In the genomic region with DNA sequence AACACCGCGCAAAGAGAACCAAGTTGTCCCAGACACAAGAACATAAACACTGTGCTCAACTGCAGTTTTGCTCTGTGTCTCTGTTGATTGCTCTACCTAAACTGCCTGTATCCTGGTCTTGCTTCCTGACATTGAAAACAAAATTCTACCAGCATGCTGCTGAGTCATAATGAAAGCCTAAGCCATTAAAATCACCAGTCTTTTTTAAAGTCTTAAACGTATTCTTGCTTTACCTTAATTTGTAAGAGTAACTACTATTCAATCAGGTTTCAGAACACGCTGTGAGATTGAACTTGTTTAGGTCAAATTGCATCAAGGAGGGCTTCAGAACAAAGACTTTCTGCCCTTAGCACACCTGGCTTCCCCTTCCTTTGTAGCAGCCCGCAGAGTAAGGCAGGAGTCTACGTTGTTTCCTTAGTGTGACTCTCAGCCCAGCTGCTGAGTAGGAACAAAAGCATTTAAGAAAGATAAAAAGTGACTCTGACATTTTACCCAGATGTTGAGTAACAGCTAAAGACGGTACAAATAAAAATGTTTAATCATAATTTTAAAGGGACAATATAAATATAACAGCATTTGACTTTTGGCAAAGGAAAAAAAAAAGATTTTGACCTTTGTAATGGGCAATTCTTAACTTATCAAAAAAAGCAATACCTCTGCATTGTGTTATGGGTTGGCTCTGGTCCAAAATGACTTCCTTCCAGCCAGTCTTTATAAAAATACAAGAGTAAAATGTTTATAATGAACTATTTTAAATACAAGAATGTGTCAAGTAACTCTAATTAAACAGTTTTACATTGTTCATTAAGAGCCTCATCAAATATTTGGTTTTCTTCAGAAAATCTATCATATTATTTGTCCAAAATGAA, we compare ENCODE assay signal across 9 cellular contexts.
DNase-seq lines count a peak whose midpoint lies in the region; ATAC-seq and TF ChIP-seq lines count a peak whose summit lies in the region.
"Had no signal": no experiment of that assay in that cellular context is flagged by ENCODE, and none has a peak within 500 bp of the region (broad histone marks: within the 10 kb centered on the region; RNA-seq: fewer than 3 reads in every experiment).

No MANE protein-coding gene starts in this region.

- peak overlapping the region; percentile 46; the same call in 1 of the 2 replicates for H3K9ac ChIP-seq in HUES48 (ENCODE audit: low read depth, low read length)
- H3K9ac ChIP-seq in endodermal cell (ENCODE audit: extremely low read depth, low read length, poor library complexity, severe bottlenecking), result no peak overlapping the region

- peak overlapping the region; percentile 61 for H3K27ac ChIP-seq in HUES48 (ENCODE audit: low read depth, low read length)
- no peak overlapping the region for H3K27ac ChIP-seq in endodermal cell (ENCODE audit: low read depth, low read length)
- H3K27ac ChIP-seq in A673 (ENCODE audit: low read depth, low read length, poor library complexity, severe bottlenecking), result no peak overlapping the region

- no peaks in the 10 kb centered on the region for H3K27me3 ChIP-seq in HUES48 (ENCODE audit: control insufficient read depth, insufficient read depth, low read length)
- no peaks in the 10 kb centered on the region for H3K27me3 ChIP-seq in endodermal cell (ENCODE audit: control insufficient read depth, insufficient read depth, low read length, poor library complexity, severe bottlenecking)
- H3K27me3 ChIP-seq in A673 (replicated peaks; ENCODE audit: insufficient read depth, low read depth, low read length, poor library complexity), result no peaks in the 10 kb centered on the region

- peaks cover 10% of the 10 kb centered on the region for H3K4me1 ChIP-seq in HUES48 (ENCODE audit: control insufficient read depth, insufficient read depth, low read length)
- H3K4me1 ChIP-seq in endodermal cell (ENCODE audit: control insufficient read depth, insufficient read depth, low read length), result peaks cover 8% of the 10 kb centered on the region
- H3K4me1 ChIP-seq in A673 (ENCODE audit: insufficient read depth, low read length, poor library complexity, severe bottlenecking), result peaks cover 13% of the 10 kb centered on the region

- H3K9me3 Mint-ChIP-seq in endodermal cell, result no peaks in the 10 kb centered on the region
- no peaks in the 10 kb centered on the region for H3K9me3 Mint-ChIP-seq in activated T-cell treated with anti-CD3 and anti-CD28 coated beads, Interleukin-2, amount 50 U/mL, for 4 hours

- intact Hi-C loops in A673 (cut with micrococcal nuclease; ENCODE audit: unreplicated experiment), result no loop called here

- CTCF ChIA-PET in A673 (lab: Charles Lee), result no interaction called here

- 72 to 75% methylated on average over 2 to 6 of the region's 7 CpGs for WGBS in endodermal cell (ENCODE audit: insufficient coverage in 1 of 2, insufficient read length in 1 of 2), 2 experiments

- H3K9me3 ChIP-seq in HUES48 (ENCODE audit: control insufficient read depth, insufficient read depth, low read length), result no peaks in the 10 kb centered on the region
- no peaks in the 10 kb centered on the region for H3K9me3 ChIP-seq in endodermal cell (ENCODE audit: control insufficient read depth, low read length)
- no peaks in the 10 kb centered on the region for H3K9me3 ChIP-seq in A673 (ENCODE audit: low read depth, low read length, poor library complexity, severe bottlenecking)

- peak; percentile 78 for DNase-seq in COR-L47 (lab: John Stamatoyannopoulos, UW)
- peak; percentile 58 for DNase-seq in endodermal cell
- DNase-seq in NCI-H1694 treated with DMSO at 0.1 percent for 48 hours (lab: John Stamatoyannopoulos, UW), result no peak
- DNase-seq in A673 (ENCODE audit: low spot score), result no peak
- DNase-seq in ACHN, result no peak
- no peak for DNase-seq in activated T-cell treated with anti-CD3 and anti-CD28 coated beads, Interleukin-2, amount 50 U/mL, for 4 hours

- TF ChIP-seq CTCF in endodermal cell (conservative IDR thresholded peaks at IDR 0.05), result no peak
- no peak for TF ChIP-seq CTCF in A673 (conservative IDR thresholded peaks at IDR 0.05; ENCODE audit: low read depth, low read length)

- H3K4me3 ChIP-seq in HUES48 (ENCODE audit: low read depth, low read length), result no peak overlapping the region
- no peak overlapping the region for H3K4me3 ChIP-seq in endodermal cell (ENCODE audit: low read length)
- H3K4me3 ChIP-seq in A673 (ENCODE audit: low read depth, low read length, poor library complexity, severe bottlenecking), result no peak overlapping the region

- peaks cover 12% of the 10 kb centered on the region for H3K4me1 Mint-ChIP-seq in endodermal cell
- no peaks in the 10 kb centered on the region for H3K4me1 Mint-ChIP-seq in activated T-cell treated with anti-CD3 and anti-CD28 coated beads, Interleukin-2, amount 50 U/mL, for 4 hours (ENCODE audit: low read depth)
- H3K4me1 Mint-ChIP-seq: central memory CD8-positive, alpha-beta T cell had no signal

- no peaks in the 10 kb centered on the region for H3K36me3 Mint-ChIP-seq in endodermal cell (ENCODE audit: low read depth)
- H3K36me3 Mint-ChIP-seq in activated T-cell treated with anti-CD3 and anti-CD28 coated beads, Interleukin-2, amount 50 U/mL, for 4 hours (ENCODE audit: insufficient read depth), result no peaks in the 10 kb centered on the region

- in situ Hi-C loops in ACHN (cut with HindIII; ENCODE audit: low pct_ligation_motif_present, low pct_unique_long_range_greater_than_20kb, low sequenced_read_pairs), result no loop called here

- no peaks in the 10 kb centered on the region for H3K27me3 Mint-ChIP-seq in endodermal cell (ENCODE audit: insufficient read depth)
- H3K27me3 Mint-ChIP-seq in activated T-cell treated with anti-CD3 and anti-CD28 coated beads, Interleukin-2, amount 50 U/mL, for 4 hours (ENCODE audit: low read depth), result no peaks in the 10 kb centered on the region
- H3K27me3 Mint-ChIP-seq: central memory CD8-positive, alpha-beta T cell had no signal

- H3K27ac Mint-ChIP-seq in endodermal cell, result peak overlapping the region; percentile 33

- peak; percentile 52 for ATAC-seq in GM21423 (IDR thresholded peaks at IDR 0.05; ENCODE audit: unreplicated experiment)
- ATAC-seq in activated T-cell treated with anti-CD3 and anti-CD28 coated beads, Interleukin-2, amount 50 U/mL, for 4 hours, result no peak

- H3K36me3 ChIP-seq in HUES48 (ENCODE audit: control insufficient read depth, insufficient read depth, low read length) (no peaks in the 10 kb centered on the region), endodermal cell (ENCODE audit: control insufficient read depth, insufficient read depth, low read length) (no peaks in the 10 kb centered on the region), A673 (ENCODE audit: insufficient read depth, low read length, poor library complexity, severe bottlenecking) (no peaks in the 10 kb centered on the region)

- H3K4me3 Mint-ChIP-seq in endodermal cell, result no peak overlapping the region
- no peak overlapping the region for H3K4me3 Mint-ChIP-seq in activated T-cell treated with anti-CD3 and anti-CD28 coated beads, Interleukin-2, amount 50 U/mL, for 4 hours
- H3K4me3 Mint-ChIP-seq: central memory CD8-positive, alpha-beta T cell had no signal

- BruUV-seq in A673 (replicated peaks; lab: Mats Ljungman, UMichigan), result no TSS peak

- POLR2A ChIA-PET in A673 (lab: Charles Lee; ENCODE audit: low non-redundant PET), result no interaction called here

Comparison
In these comparisons a context has a peak if more than half of its experiments do, and no peak if none do; other contexts are left out.
1. DNase-seq: peak in COR-L47 (single experiment) and endodermal cell (single experiment); none in NCI-H1694 treated with DMSO at 0.1 percent for 48 hours (single experiment), A673 (single experiment), ACHN (single experiment) and activated T-cell treated with anti-CD3 and anti-CD28 coated beads, Interleukin-2, amount 50 U/mL, for 4 hours (single experiment).